ENCODE assay signal across 13 cellular contexts in genomic region chr1:204092632-204093420, GRCh38. TPM values are rescaled to one million over a fixed set of nuclear protein-coding genes. Genes with fewer than 3 reads are reported as not detected.
DNase-seq lines count a peak whose midpoint lies in the region; ATAC-seq and TF ChIP-seq lines count a peak whose summit lies in the region.
"Had no signal": no experiment of that assay in that cellular context is flagged by ENCODE, and none has a peak within 500 bp of the region (broad histone marks: within the 10 kb centered on the region; RNA-seq: fewer than 3 reads in every experiment).

No MANE protein-coding gene starts in this region.

- H2BK15ac ChIP-seq in neuronal stem cell (ENCODE audit: low read length): no peak overlapping the region

- H4K91ac ChIP-seq in neuronal stem cell (ENCODE audit: low read depth, low read length, poor library complexity): no peak overlapping the region

- no peak overlapping the region for H3K4ac ChIP-seq in neuronal stem cell (ENCODE audit: low read length)

- no peak overlapping the region for H3K23ac ChIP-seq in neuronal stem cell (ENCODE audit: low read depth, low read length, poor library complexity)

- no peaks in the 10 kb centered on the region for H3K79me2 ChIP-seq in Loucy (ENCODE audit: insufficient read depth, low read length)

- H3K4me1 Mint-ChIP-seq in immature natural killer cell: peaks cover 27 to 49% of the 10 kb centered on the region in 2 donors
- H3K4me1 Mint-ChIP-seq: IgD-negative memory B cell had no signal

- peak overlapping the region; percentile 9 for H3K4me2 ChIP-seq in Loucy (ENCODE audit: low read depth, low read length, poor library complexity, severe bottlenecking)
- no peak overlapping the region for H3K4me2 ChIP-seq in neuronal stem cell (ENCODE audit: insufficient read depth, low read length, poor library complexity, severe bottlenecking)

- H3K18ac ChIP-seq in neuronal stem cell (ENCODE audit: low read length): peak overlapping the region; percentile 20

- H3K4me3 Mint-ChIP-seq in immature natural killer cell: no peak overlapping the region
- H3K4me3 Mint-ChIP-seq: CD8-positive, alpha-beta T cell; IgD-negative memory B cell had no signal

- no peak overlapping the region for H2BK12ac ChIP-seq in neuronal stem cell (ENCODE audit: low read length)

- peak overlapping the region; percentile 58 for H2AK5ac ChIP-seq in neuronal stem cell (ENCODE audit: low read depth, low read length)

- H3K27me3 Mint-ChIP-seq in immature natural killer cell (ENCODE audit: low read depth in 3 of 3): peaks cover 0 to 3% (median 2%) of the 10 kb centered on the region in 3 donors
- H3K27me3 Mint-ChIP-seq: IgD-negative memory B cell had no signal

- no peaks in the 10 kb centered on the region for H3K9me3 Mint-ChIP-seq in immature natural killer cell
- H3K9me3 Mint-ChIP-seq: CD8-positive, alpha-beta T cell; IgD-negative memory B cell had no signal

- H3K9me2 ChIP-seq in Loucy (replicated peaks; ENCODE audit: low read depth, low read length): no peaks in the 10 kb centered on the region

- no peaks in the 10 kb centered on the region for H3K36me3 Mint-ChIP-seq in immature natural killer cell
- H3K36me3 Mint-ChIP-seq: CD8-positive, alpha-beta T cell; IgD-negative memory B cell had no signal

- no peaks in the 10 kb centered on the region for H4K20me1 ChIP-seq in Loucy (ENCODE audit: insufficient read depth, low read length, poor library complexity, severe bottlenecking)

- no peak for ATAC-seq in GM18868 (IDR thresholded peaks at IDR 0.05; ENCODE audit: unreplicated experiment)
- ATAC-seq: CD8-positive, alpha-beta T cell had no signal

- H3K9me3 ChIP-seq in Loucy (ENCODE audit: insufficient read depth, low read depth, low read length) (no peaks in the 10 kb centered on the region), neuronal stem cell (replicated peaks in 1 of 2; ENCODE audit: control insufficient read depth in 2 of 2, insufficient read depth in 1 of 2, low read depth in 1 of 2, low read length in 2 of 2) (no peaks in the 10 kb centered on the region)

- H3K4me1 ChIP-seq in Loucy (ENCODE audit: insufficient read depth, low read length, poor library complexity, severe bottlenecking): peaks cover 44% of the 10 kb centered on the region
- H3K4me1 ChIP-seq in neuronal stem cell (ENCODE audit: control insufficient read depth in 2 of 2, insufficient read depth in 1 of 2, low read depth in 1 of 2, low read length in 2 of 2): peaks cover 55 to 56% of the 10 kb centered on the region in 2 donors

- no peak overlapping the region for H3K4me3 ChIP-seq in Loucy (ENCODE audit: low read length, poor library complexity, severe bottlenecking)
- H3K4me3 ChIP-seq in neuronal stem cell (ENCODE audit: low read length in 2 of 2): no peak overlapping the region

- H3K36me3 ChIP-seq in Loucy (ENCODE audit: insufficient read depth, low read length) (no peaks in the 10 kb centered on the region), neuronal stem cell (replicated peaks in 1 of 2; ENCODE audit: control insufficient read depth in 2 of 2, insufficient read depth in 2 of 2, low read length in 2 of 2) (peaks cover 0 to 3% of the 10 kb centered on the region in 2 donors)

- H4K8ac ChIP-seq in neuronal stem cell (ENCODE audit: low read depth, low read length): no peak overlapping the region

- no peak for TF ChIP-seq CTCF in 22Rv1 (IDR thresholded peaks at IDR 0.05)
- no peak for TF ChIP-seq CTCF in Loucy (conservative IDR thresholded peaks at IDR 0.05; ENCODE audit: low read length)

- H2AFZ ChIP-seq in Loucy (ENCODE audit: low read length) (no peak overlapping the region), neuronal stem cell (ENCODE audit: low read length) (no peak overlapping the region)

- H3F3A ChIP-seq in Loucy (ENCODE audit: low read depth): no peaks in the 10 kb centered on the region

- DNase-seq in immature natural killer cell (no peak), neuronal stem cell (ENCODE audit: low spot score) (no peak), iPS-NIHi11 (ENCODE audit: low spot score) (no peak), SW480 (ENCODE audit: low spot score) (no peak), NK-92 (lab: John Stamatoyannopoulos, UW; ENCODE audit: unreplicated experiment) (no peak)
- DNase-seq: activated gamma-delta T cell treated with Interleukin-2 at 50 U/mL for 16 hours; anterior cingulate cortex; CD8-positive, alpha-beta T cell; glutamatergic neuron had no signal

- no peak overlapping the region for H2BK120ac ChIP-seq in neuronal stem cell (ENCODE audit: low read depth, low read length)

- no peak overlapping the region for H3K9ac ChIP-seq in Loucy (ENCODE audit: low read depth, low read length, poor library complexity, severe bottlenecking)
- no peak overlapping the region for H3K9ac ChIP-seq in neuronal stem cell (ENCODE audit: low read depth, low read length, poor library complexity)

- peak overlapping the region in 4 of 6 donors; percentile 18 to 77 (median 50) for H3K27ac Mint-ChIP-seq in immature natural killer cell
- H3K27ac Mint-ChIP-seq: CD8-positive, alpha-beta T cell; IgD-negative memory B cell had no signal

- H3K79me1 ChIP-seq in neuronal stem cell (ENCODE audit: low read depth, low read length): no peaks in the 10 kb centered on the region

- H3K27me3 ChIP-seq in Loucy (ENCODE audit: insufficient read depth, low read length, poor library complexity, severe bottlenecking): no peaks in the 10 kb centered on the region
- H3K27me3 ChIP-seq in neuronal stem cell (ENCODE audit: control insufficient read depth in 3 of 3, insufficient read depth in 3 of 3, low read depth in 1 of 3, low read length in 3 of 3): no peaks in the 10 kb centered on the region

- no peak overlapping the region for H3K14ac ChIP-seq in neuronal stem cell (ENCODE audit: low read length)

- WGBS in neuronal stem cell (ENCODE audit: extremely low coverage in 2 of 2, insufficient read length in 2 of 2, insufficient replicate concordance in 1 of 2), 2 donors: no CpG with 5 or more reads among the region's 12 CpGs

- H2BK5ac ChIP-seq in neuronal stem cell (ENCODE audit: low read length): no peak overlapping the region

- H3K27ac ChIP-seq in 22Rv1: peak overlapping the region; percentile 26
- no peak overlapping the region for H3K27ac ChIP-seq in neuronal stem cell (replicated peaks; ENCODE audit: low read length)

RNA-seq across cellular contexts. Expression of gene SOX13, which starts 19.9 kb away (rescaled TPM):
- polyA plus RNA-seq in immature natural killer cell: 1 to 10 TPM in 2 of 3 donors, under 1 TPM in 1; 0.54 to 6.6 (median 2.2) TPM
- polyA plus RNA-seq in neuronal stem cell (2013, experiment 1 of 2): 16.2 TPM
- 16.8 TPM for polyA plus RNA-seq in neuronal stem cell (2013, experiment 2 of 2)

RNA-seq across cellular contexts. Expression of gene ETNK2, which starts 59.0 kb away (rescaled TPM):
- polyA plus RNA-seq in immature natural killer cell: 1 to 10 TPM; 1.4 to 4.8 (median 3.7) TPM
- polyA plus RNA-seq in neuronal stem cell (2013, experiment 1 of 2): 8.8 TPM
- polyA plus RNA-seq in neuronal stem cell (2013, experiment 2 of 2): 8.4 TPM
